ENCODE assay signal across 9 cellular contexts in the genomic region with DNA sequence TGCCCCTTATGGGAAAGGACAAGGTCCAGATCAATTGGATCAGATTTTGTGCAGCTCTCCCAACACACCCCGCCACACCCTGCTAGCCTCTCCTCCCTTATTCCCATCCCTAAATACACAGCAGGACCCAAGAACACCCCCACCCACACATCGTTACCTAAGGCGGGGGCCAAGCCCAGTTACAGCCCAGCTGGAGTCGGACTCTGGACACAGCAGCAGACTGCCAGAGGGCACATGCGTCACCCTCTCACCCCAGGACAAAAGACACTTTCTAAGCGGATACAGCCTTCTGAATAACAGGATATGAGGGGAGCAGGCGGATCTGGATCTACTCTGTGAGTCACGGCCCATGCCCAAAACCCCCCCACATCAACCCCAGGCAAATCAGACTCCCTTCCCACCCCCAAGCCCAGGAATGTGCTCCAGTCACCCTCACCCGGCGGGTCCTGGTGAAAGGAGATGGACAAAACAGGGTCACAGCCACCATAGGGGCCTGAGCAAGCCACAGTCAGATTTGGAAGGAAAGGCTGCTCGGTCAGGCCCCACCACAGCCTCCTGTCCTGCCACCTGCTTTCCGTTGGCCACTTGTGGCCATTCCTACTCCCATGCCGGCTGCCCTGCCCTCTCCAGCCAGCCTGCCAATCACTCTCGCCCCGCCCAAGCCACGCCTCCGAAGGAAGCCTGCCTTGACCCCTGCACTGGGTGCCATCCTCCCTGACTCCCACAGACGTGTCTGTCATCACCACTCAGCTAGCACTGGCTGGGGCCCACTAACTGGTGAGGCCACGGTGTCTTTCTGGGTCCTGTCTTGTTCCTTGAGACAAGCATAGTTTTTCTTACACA. TPM values are rescaled to one million over a fixed set of nuclear protein-coding genes. Genes with fewer than 3 reads are reported as not detected.
A peak's percentile ranks its signal among the peaks of the same experiment; 100 is the strongest.
DNase-seq lines count a peak whose midpoint lies in the region; ATAC-seq and TF ChIP-seq lines count a peak whose summit lies in the region.
"Had no signal": no experiment of that assay in that cellular context is flagged by ENCODE, and none has a peak within 500 bp of the region (broad histone marks: within the 10 kb centered on the region; RNA-seq: fewer than 3 reads in every experiment).

No MANE protein-coding gene starts in this region.

- ATAC-seq in left cardiac atrium: peak; percentile 65 to 70
- ATAC-seq in psoas muscle: peak; percentile 79 to 85 (median 82)
- no peak for ATAC-seq in HG03175 (IDR thresholded peaks at IDR 0.05; ENCODE audit: unreplicated experiment)
- ATAC-seq in activated CD8-positive, alpha-beta T cell treated with anti-CD3 and anti-CD28 coated beads, Interleukin-2, amount 10 ng/mL, durations not matched to agents 7 days and 5 days: no peak
- ATAC-seq in naive thymus-derived CD4-positive, alpha-beta T cell: no peak

- intact Hi-C loops in left cardiac atrium (cut with DNase I) (no loop called here), psoas muscle (cut with DNase I) (no loop called here)
- intact Hi-C loops in naive thymus-derived CD4-positive, alpha-beta T cell (cut with micrococcal nuclease): no loop called here

- peaks cover 27% of the 10 kb centered on the region for H3K4me1 ChIP-seq in psoas muscle
- H3K4me1 ChIP-seq in naive thymus-derived CD4-positive, alpha-beta T cell (ENCODE audit: control insufficient read depth in 2 of 2, insufficient read depth in 2 of 2, low read length in 2 of 2): no peaks in the 10 kb centered on the region

- H3K36me3 Mint-ChIP-seq in activated CD8-positive, alpha-beta T cell treated with anti-CD3 and anti-CD28 coated beads, Interleukin-2, amount 10 ng/mL, durations not matched to agents 7 days and 5 days (ENCODE audit: low read depth): no peaks in the 10 kb centered on the region
- H3K36me3 Mint-ChIP-seq in naive thymus-derived CD4-positive, alpha-beta T cell: no peaks in the 10 kb centered on the region

- DNase-seq in HEK293T (ENCODE audit: extremely low spot score) (no peak), left cardiac atrium (peak; percentile 89), psoas muscle (peak; percentile 87 to 90), DMS79 (lab: John Stamatoyannopoulos, UW) (no peak)
- DNase-seq in activated CD8-positive, alpha-beta T cell treated with anti-CD3 and anti-CD28 coated beads, Interleukin-2, amount 10 ng/mL, durations not matched to agents 7 days and 5 days: no peak
- DNase-seq in naive thymus-derived CD4-positive, alpha-beta T cell: no peak

- no peak overlapping the region for H3K27ac Mint-ChIP-seq in activated CD8-positive, alpha-beta T cell treated with anti-CD3 and anti-CD28 coated beads, Interleukin-2, amount 10 ng/mL, durations not matched to agents 7 days and 5 days
- H3K27ac Mint-ChIP-seq in naive thymus-derived CD4-positive, alpha-beta T cell: peak overlapping the region in 1 of 9 donors; percentile 25

- H3K36me3 ChIP-seq in psoas muscle (ENCODE audit: insufficient read depth in 1 of 2, low read depth in 1 of 2): peaks cover 0 to 29% of the 10 kb centered on the region in 2 donors
- H3K36me3 ChIP-seq in naive thymus-derived CD4-positive, alpha-beta T cell (ENCODE audit: control insufficient read depth in 2 of 3, insufficient read depth in 3 of 3, low read length in 3 of 3): no peaks in the 10 kb centered on the region

- POLR2A ChIA-PET in HEK293T (lab: Yijun Ruan, JAX): interaction anchor here (1.4 kb wide), 1 partner anchor 19 kb away, joined by 6 read pairs; the partner anchor contains the start of gene S100A13
- POLR2A ChIA-PET in activated CD8-positive, alpha-beta T cell treated with anti-CD3 and anti-CD28 coated beads, Interleukin-2, amount 10 ng/mL, durations not matched to agents 7 days and 5 days (lab: Charles Lee): no interaction called here
- POLR2A ChIA-PET in naive thymus-derived CD4-positive, alpha-beta T cell (lab: Charles Lee): no interaction called here

- H3K27ac ChIP-seq in angular gyrus (ENCODE audit: low read depth, low read length) (peak overlapping the region; percentile 85), psoas muscle (peak overlapping the region; percentile 81)
- no peak overlapping the region for H3K27ac ChIP-seq in naive thymus-derived CD4-positive, alpha-beta T cell (ENCODE audit: low read depth, low read length)

- no peaks in the 10 kb centered on the region for H3K27me3 Mint-ChIP-seq in activated CD8-positive, alpha-beta T cell treated with anti-CD3 and anti-CD28 coated beads, Interleukin-2, amount 10 ng/mL, durations not matched to agents 7 days and 5 days (ENCODE audit: low read depth)
- peaks cover 0 to 11% (median 0%) of the 10 kb centered on the region in 5 donors for H3K27me3 Mint-ChIP-seq in naive thymus-derived CD4-positive, alpha-beta T cell

- WGBS in psoas muscle, 3 donors: 30 to 48% (median 42%) methylated on average over 19 of the region's 19 CpGs

- H3K4me3 Mint-ChIP-seq in activated CD8-positive, alpha-beta T cell treated with anti-CD3 and anti-CD28 coated beads, Interleukin-2, amount 10 ng/mL, durations not matched to agents 7 days and 5 days: no peak overlapping the region
- H3K4me3 Mint-ChIP-seq in naive thymus-derived CD4-positive, alpha-beta T cell: no peak overlapping the region
- H3K4me3 Mint-ChIP-seq: IgD-negative memory B cell had no signal

- H3K9me3 Mint-ChIP-seq in activated CD8-positive, alpha-beta T cell treated with anti-CD3 and anti-CD28 coated beads, Interleukin-2, amount 10 ng/mL, durations not matched to agents 7 days and 5 days (ENCODE audit: insufficient read depth): no peaks in the 10 kb centered on the region
- H3K9me3 Mint-ChIP-seq in naive thymus-derived CD4-positive, alpha-beta T cell: no peaks in the 10 kb centered on the region
- H3K9me3 Mint-ChIP-seq: IgD-negative memory B cell had no signal

- peak overlapping the region; percentile 66 for H3K4me3 ChIP-seq in psoas muscle
- no peak overlapping the region for H3K4me3 ChIP-seq in naive thymus-derived CD4-positive, alpha-beta T cell (ENCODE audit: low read length)

- TF ChIP-seq CTCF in psoas muscle (IDR thresholded peaks at IDR 0.05): no peak

- H3K27me3 ChIP-seq in psoas muscle (ENCODE audit: insufficient read depth in 3 of 3, low read length in 2 of 3): no peaks in the 10 kb centered on the region
- H3K27me3 ChIP-seq in naive thymus-derived CD4-positive, alpha-beta T cell (ENCODE audit: control insufficient read depth in 2 of 2, insufficient read depth in 2 of 2, low read length in 2 of 2): no peaks in the 10 kb centered on the region

- H3K4me1 Mint-ChIP-seq in activated CD8-positive, alpha-beta T cell treated with anti-CD3 and anti-CD28 coated beads, Interleukin-2, amount 10 ng/mL, durations not matched to agents 7 days and 5 days (ENCODE audit: low read depth): no peaks in the 10 kb centered on the region
- peaks cover 0 to 5% (median 0%) of the 10 kb centered on the region in 7 donors for H3K4me1 Mint-ChIP-seq in naive thymus-derived CD4-positive, alpha-beta T cell

- H3K9me3 ChIP-seq in psoas muscle: no peaks in the 10 kb centered on the region
- no peaks in the 10 kb centered on the region for H3K9me3 ChIP-seq in naive thymus-derived CD4-positive, alpha-beta T cell (ENCODE audit: control insufficient read depth in 2 of 3, low read length in 3 of 3)

- CTCF ChIA-PET in HEK293T (lab: Yijun Ruan, JAX): interaction anchor here (0.6 kb wide), 1 partner anchor 19 kb away, joined by 3 read pairs; the partner anchor contains the start of gene S100A13
- CTCF ChIA-PET in activated CD8-positive, alpha-beta T cell treated with anti-CD3 and anti-CD28 coated beads, Interleukin-2, amount 10 ng/mL, durations not matched to agents 7 days and 5 days (lab: Charles Lee): no interaction called here
- CTCF ChIA-PET in naive thymus-derived CD4-positive, alpha-beta T cell (lab: Charles Lee): no interaction called here

TF ChIP-seq in HEK293T, 16 proteins besides CTCF, POLR2A, EP300 and RAD21 (continues in another document):
- TF ChIP-seq L3MBTL2 (conservative IDR thresholded peaks at IDR 0.05): no peak
- no peak for TF ChIP-seq HDGF (IDR thresholded peaks at IDR 0.05; ENCODE audit: borderline replicate concordance)
- no peak for TF ChIP-seq NFRKB (IDR thresholded peaks at IDR 0.05)

RNA-seq across cellular contexts. Expression of gene S100A16, which starts 4.0 kb away (rescaled TPM):
- total RNA-seq in left cardiac atrium: 10 to 100 TPM; 48.2 to 64.7 TPM
- total RNA-seq in psoas muscle: 10 to 100 TPM; 23.3 to 57.2 (median 38.3) TPM
- polyA plus RNA-seq in psoas muscle: 100 to 1,000 TPM in 1 of 3 donors, 10 to 100 TPM in 2; 23.5 to 251 (median 38.1) TPM
- not detected for total RNA-seq in activated CD8-positive, alpha-beta T cell treated with anti-CD3 and anti-CD28 coated beads, Interleukin-2, amount 10 ng/mL, durations not matched to agents 7 days and 5 days
- total RNA-seq in naive thymus-derived CD4-positive, alpha-beta T cell: not detected
- polyA plus RNA-seq in naive thymus-derived CD4-positive, alpha-beta T cell: not detected
- polyA plus RNA-seq: IgD-negative memory B cell had no signal

RNA-seq across cellular contexts. Expression of gene S100A14, which starts 7.2 kb away (rescaled TPM):
- total RNA-seq in left cardiac atrium (1 to 10 TPM; 1.8 to 5.8 TPM), psoas muscle (under 1 TPM in 1 of 4 donors, not detected in 3; 0.22 TPM)
- under 1 TPM; 0.38 to 0.48 (median 0.39) TPM for polyA plus RNA-seq in psoas muscle
- not detected for total RNA-seq in activated CD8-positive, alpha-beta T cell treated with anti-CD3 and anti-CD28 coated beads, Interleukin-2, amount 10 ng/mL, durations not matched to agents 7 days and 5 days
- not detected for total RNA-seq in naive thymus-derived CD4-positive, alpha-beta T cell
- not detected for polyA plus RNA-seq in naive thymus-derived CD4-positive, alpha-beta T cell
- polyA plus RNA-seq: IgD-negative memory B cell had no signal

RNA-seq across cellular contexts. Expression of gene S100A13, which starts 18.3 kb away (rescaled TPM):
- total RNA-seq in left cardiac atrium: 100 to 1,000 TPM; 169 to 197 TPM
- 100 to 1,000 TPM in 2 of 4 donors, 10 to 100 TPM in 2; 72.4 to 199 (median 106) TPM for total RNA-seq in psoas muscle
- 100 to 1,000 TPM in 2 of 3 donors, 10 to 100 TPM in 1; 79.6 to 159 (median 133) TPM for polyA plus RNA-seq in psoas muscle
- 1 to 10 TPM; 6.2 to 7.0 TPM for total RNA-seq in activated CD8-positive, alpha-beta T cell treated with anti-CD3 and anti-CD28 coated beads, Interleukin-2, amount 10 ng/mL, durations not matched to agents 7 days and 5 days
- total RNA-seq in naive thymus-derived CD4-positive, alpha-beta T cell: 1 to 10 TPM; 2.6 to 4.0 (median 3.1) TPM
- 1 to 10 TPM; 1.4 to 1.5 TPM for polyA plus RNA-seq in naive thymus-derived CD4-positive, alpha-beta T cell

RNA-seq across cellular contexts. Expression of gene S100A1, which starts 19.3 kb away (rescaled TPM):
- total RNA-seq in left cardiac atrium (1,000 to 10,000 TPM; 1,254 to 1,508 TPM), psoas muscle (1,000 to 10,000 TPM in 3 of 4 donors, 100 to 1,000 TPM in 1; 785 to 1,205 (median 1,028) TPM)
- 1,000 to 10,000 TPM in 1 of 3 donors, 100 to 1,000 TPM in 2; 370 to 1,423 (median 918) TPM for polyA plus RNA-seq in psoas muscle
- not detected for total RNA-seq in activated CD8-positive, alpha-beta T cell treated with anti-CD3 and anti-CD28 coated beads, Interleukin-2, amount 10 ng/mL, durations not matched to agents 7 days and 5 days
- total RNA-seq in naive thymus-derived CD4-positive, alpha-beta T cell: not detected
- polyA plus RNA-seq in naive thymus-derived CD4-positive, alpha-beta T cell: not detected
- polyA plus RNA-seq: IgD-negative memory B cell had no signal

RNA-seq across cellular contexts. Expression of gene CHTOP, which starts 24.9 kb away (rescaled TPM):
- total RNA-seq in left cardiac atrium (10 to 100 TPM; 60.1 to 61.9 TPM), psoas muscle (10 to 100 TPM; 71.1 to 87.7 (median 80.2) TPM)
- 100 to 1,000 TPM in 2 of 3 donors, 10 to 100 TPM in 1; 88.3 to 122 (median 111) TPM for polyA plus RNA-seq in psoas muscle
- 10 to 100 TPM; 81.9 to 82.0 TPM for total RNA-seq in activated CD8-positive, alpha-beta T cell treated with anti-CD3 and anti-CD28 coated beads, Interleukin-2, amount 10 ng/mL, durations not matched to agents 7 days and 5 days
- total RNA-seq in naive thymus-derived CD4-positive, alpha-beta T cell: 100 to 1,000 TPM in 4 of 5 experiments, 10 to 100 TPM in 1; 85.2 to 143 (median 116) TPM
- 10 to 100 TPM; 57.4 to 95.7 TPM for polyA plus RNA-seq in naive thymus-derived CD4-positive, alpha-beta T cell

Comparison
In these comparisons a context has a peak if more than half of its experiments do, and no peak if none do; other contexts are left out.
1. DNase-seq: peak in left cardiac atrium (single experiment) and psoas muscle (2 of 2); none in HEK293T (single experiment), activated CD8-positive, alpha-beta T cell treated with anti-CD3 and anti-CD28 coated beads, Interleukin-2, amount 10 ng/mL, durations not matched to agents 7 days and 5 days (single experiment), naive thymus-derived CD4-positive, alpha-beta T cell (0 of 9) and DMS79 (single experiment).
2. ATAC-seq: peak in left cardiac atrium (2 of 2) and psoas muscle (4 of 4); none in HG03175 (single experiment), activated CD8-positive, alpha-beta T cell treated with anti-CD3 and anti-CD28 coated beads, Interleukin-2, amount 10 ng/mL, durations not matched to agents 7 days and 5 days (single experiment) and naive thymus-derived CD4-positive, alpha-beta T cell (single experiment).
3. RNA of gene S100A16, which starts 4.0 kb away (total RNA-seq): 48.2 to 64.7 TPM in left cardiac atrium and 23.3 to 57.2 TPM in psoas muscle; not detected in activated CD8-positive, alpha-beta T cell treated with anti-CD3 and anti-CD28 coated beads, Interleukin-2, amount 10 ng/mL, durations not matched to agents 7 days and 5 days and not detected in naive thymus-derived CD4-positive, alpha-beta T cell; every median in the first group is over 10 times any median in the second.
4. RNA of gene S100A13, which starts 18.3 kb away (total RNA-seq): 169 to 197 TPM in left cardiac atrium and 72.4 to 199 TPM in psoas muscle; 6.2 to 7.0 TPM in activated CD8-positive, alpha-beta T cell treated with anti-CD3 and anti-CD28 coated beads, Interleukin-2, amount 10 ng/mL, durations not matched to agents 7 days and 5 days and 2.6 to 4.0 TPM in naive thymus-derived CD4-positive, alpha-beta T cell; every median in the first group is over 4 times any median in the second.